In the genomic region with DNA sequence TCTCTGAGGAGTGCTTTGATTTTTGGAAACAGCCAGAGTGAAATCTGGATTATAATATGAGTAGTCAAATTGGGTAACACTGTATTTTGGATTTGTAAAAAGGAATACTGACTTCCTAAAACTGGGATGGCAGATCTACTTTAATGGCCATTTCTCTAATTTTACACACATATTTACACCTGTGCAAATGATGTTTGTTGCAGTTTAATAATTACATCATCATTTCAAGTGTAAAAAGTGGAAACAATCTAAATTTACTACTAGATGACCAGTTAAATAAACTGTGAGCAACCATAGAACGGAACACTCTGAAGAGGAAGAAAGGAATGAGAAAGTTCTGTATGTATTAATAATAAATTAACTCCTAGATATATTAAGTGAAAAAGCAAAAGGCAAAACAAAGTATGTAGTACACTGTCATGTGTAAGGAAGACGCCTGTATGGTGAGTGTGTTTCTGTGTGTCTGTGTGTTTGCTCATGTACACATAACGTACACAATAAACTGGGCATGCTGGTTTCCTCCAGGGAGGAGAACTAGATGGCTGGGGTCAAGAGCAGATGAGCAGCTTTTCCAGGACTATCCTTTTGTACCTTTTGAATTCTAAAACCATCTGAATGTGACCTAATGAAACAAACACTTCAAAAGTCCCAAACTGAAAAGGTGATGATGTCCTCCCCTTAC, we compare ENCODE assay signal across 1 cellular context.
TF ChIP-seq lines count a peak whose summit lies in the region.

No MANE protein-coding gene starts in this region.

TF ChIP-seq in GM12878, 131 proteins besides CTCF, POLR2A, EP300 and RAD21:
- TF ChIP-seq ATF7 (IDR thresholded peaks at IDR 0.05; ENCODE audit: low read depth) (peak; percentile 20; the same call in 1 of the 2 replicates), PAX8 (IDR thresholded peaks at IDR 0.05) (no peak)
